9 cellular contexts compared by ENCODE assay signal in the genomic region with DNA sequence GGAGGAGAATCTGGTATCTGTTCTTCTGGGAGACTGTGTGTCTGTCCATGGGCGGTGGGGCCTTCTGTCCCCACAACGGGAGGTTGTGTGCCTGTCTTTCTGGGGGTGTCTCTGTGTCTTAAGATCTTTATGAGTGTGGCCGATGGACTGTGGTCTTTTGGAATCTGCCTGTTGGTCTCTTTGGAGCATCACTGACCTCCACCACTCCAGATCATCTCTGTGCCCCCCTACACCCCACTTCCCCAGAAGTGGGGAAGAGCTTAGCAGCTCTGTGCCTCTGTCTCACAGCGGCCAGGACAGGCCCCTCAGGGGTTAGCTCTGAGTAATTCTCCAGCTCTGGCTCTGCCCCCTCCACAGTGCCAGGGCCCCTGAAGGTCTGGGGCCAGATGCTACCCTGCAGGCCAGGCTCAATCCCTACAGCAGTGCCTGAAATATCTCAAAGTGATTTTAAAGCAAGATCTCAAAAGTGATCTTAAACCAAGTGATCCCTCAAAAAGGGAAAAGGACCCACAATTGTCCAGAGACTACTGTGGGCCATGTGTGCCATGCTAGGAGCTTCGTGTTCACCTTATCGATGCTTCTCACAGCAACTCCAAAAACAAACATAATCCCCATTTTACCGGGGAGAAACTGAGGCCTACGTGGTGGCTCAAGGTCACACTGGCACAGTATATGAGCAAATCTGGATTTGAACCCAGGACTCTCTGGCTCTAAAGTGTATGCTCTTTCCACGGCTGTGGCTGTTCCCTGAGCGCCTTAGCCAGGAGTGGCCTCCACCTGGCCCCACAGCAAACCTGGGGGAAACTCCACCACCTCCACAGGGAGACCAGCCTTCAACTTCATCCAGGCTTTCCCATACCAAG. TPM values are rescaled to one million over a fixed set of nuclear protein-coding genes. Genes with fewer than 3 reads are reported as not detected.
DNase-seq lines count a peak whose midpoint lies in the region; ATAC-seq, FAIRE-seq and TF ChIP-seq lines count a peak whose summit lies in the region.
"Had no signal": no experiment of that assay in that cellular context is flagged by ENCODE, and none has a peak within 500 bp of the region (broad histone marks: within the 10 kb centered on the region; RNA-seq: fewer than 3 reads in every experiment).

No MANE protein-coding gene starts in this region.

- peaks cover 26% of the 10 kb centered on the region for H3K4me1 Mint-ChIP-seq in T-helper 17 cell

- no peak for TF ChIP-seq CTCF in foreskin fibroblast (IDR thresholded peaks at IDR 0.05; ENCODE audit: low read depth, low read length)

- peaks cover 23% of the 10 kb centered on the region for H3K27me3 Mint-ChIP-seq in T-helper 17 cell

- H3K4me1 ChIP-seq in skeletal muscle tissue (ENCODE audit: control insufficient read depth in 3 of 3, insufficient read depth in 3 of 3, low read length in 3 of 3): peaks cover 22 to 28% (median 27%) of the 10 kb centered on the region in 3 donors

- no peak for ATAC-seq in T-helper 17 cell

- no peaks in the 10 kb centered on the region for H3K36me3 Mint-ChIP-seq in T-helper 17 cell (ENCODE audit: low read depth)

- no peak overlapping the region for H3K27ac ChIP-seq in skeletal muscle tissue (ENCODE audit: low read depth, low read length)

- H3K4me3 Mint-ChIP-seq in T-helper 17 cell: peak overlapping the region; percentile 85

- in situ Hi-C loops in ACHN (cut with HindIII; ENCODE audit: low pct_ligation_motif_present, low pct_unique_long_range_greater_than_20kb, low sequenced_read_pairs): loop anchor here (25.0 kb wide), 2 partner anchors 112 to 288 kb away; no protein-coding TSS in a partner anchor

- DNase-seq in H54 (ENCODE audit: insufficient read length, low spot score): peak; percentile 74
- DNase-seq in T-helper 17 cell: no peak
- peak in 1 of 2 donors; percentile 64 for DNase-seq in foreskin fibroblast
- no peak for DNase-seq in stimulated activated naive CD4-positive, alpha-beta T cell treated with Interleukin-2 at 50 U/mL for 16 hours (lab: John Stamatoyannopoulos, UW)
- no peak for DNase-seq in ACHN
- DNase-seq in NCI-H510A treated with DMSO at 0.1 percent for 48 hours (lab: John Stamatoyannopoulos, UW): no peak
- DNase-seq in foreskin melanocyte: no peak
- DNase-seq: NCI-H510A had no signal

- peaks cover 0 to 2% (median 0%) of the 10 kb centered on the region in 3 donors for H3K27me3 ChIP-seq in skeletal muscle tissue (ENCODE audit: control insufficient read depth in 3 of 3, insufficient read depth in 3 of 3, low read length in 3 of 3)

- FAIRE-seq in H54 (lab: Jason Lieb, UNC): no peak

- H3K36me3 ChIP-seq in skeletal muscle tissue (ENCODE audit: control insufficient read depth in 3 of 3, insufficient read depth in 3 of 3, low read length in 3 of 3): no peaks in the 10 kb centered on the region

- no peak for TF ChIP-seq POLR2A in H54 (IDR thresholded peaks at IDR 0.05; ENCODE audit: low read depth, low read length)

- H3K9me3 ChIP-seq in T-helper 17 cell (ENCODE audit: control insufficient read depth, low read length, poor library complexity, severe bottlenecking) (no peaks in the 10 kb centered on the region), skeletal muscle tissue (ENCODE audit: control insufficient read depth in 3 of 3, low read length in 3 of 3) (no peaks in the 10 kb centered on the region)

- peak overlapping the region in 1 of 3 donors; percentile 68 for H3K9ac ChIP-seq in skeletal muscle tissue (ENCODE audit: low read depth in 1 of 3, low read length in 3 of 3)

- H3K4me3 ChIP-seq in foreskin fibroblast (ENCODE audit: low read depth in 1 of 2, low read length in 2 of 2) (peak overlapping the region; percentile 24 to 28), skeletal muscle tissue (ENCODE audit: low read length in 3 of 3) (peak overlapping the region in 2 of 3 donors; percentile 55 to 60)

- H3K27ac Mint-ChIP-seq in T-helper 17 cell: peak overlapping the region; percentile 85

RNA-seq across cellular contexts. Expression of a gene that starts 26.0 kb away (rescaled TPM):
- total RNA-seq in T-helper 17 cell (not detected), skeletal muscle tissue (not detected)

RNA-seq across cellular contexts. Expression of a gene that starts 30.1 kb away (rescaled TPM):
- total RNA-seq in T-helper 17 cell (1 to 10 TPM in 1 of 2 donors, under 1 TPM in 1; 0.67 to 3.2 TPM), skeletal muscle tissue (1.6 TPM)

RNA-seq across cellular contexts. Expression of a gene that starts 40.7 kb away (rescaled TPM):
- not detected for total RNA-seq in T-helper 17 cell
- total RNA-seq in skeletal muscle tissue: 1.6 TPM
